ENCODE assay signal across 19 cellular contexts in genomic region chr6:163320804-163321203, GRCh38.
"Had no signal": no experiment of that assay in that cellular context is flagged by ENCODE, and none has a peak within 500 bp of the region (broad histone marks: within the 10 kb centered on the region; RNA-seq: fewer than 3 reads in every experiment).

No MANE protein-coding gene starts in this region.

- DNase-seq: effector CD8-positive, alpha-beta T cell; foreskin melanocyte; heart left ventricle; hippocampal formation; mesenchymal stem cell; midbrain; nucleus accumbens; ovary; right cardiac atrium; stimulated activated CD4-positive, alpha-beta T cell treated with anti-CD3 and anti-CD28 coated beads, Interleukin-2, amount 100 ng/mL, for 48 hours; stimulated activated naive CD4-positive, alpha-beta T cell treated with Interleukin-2 at 50 U/mL for 16 hours had no signal

- H3K4me3 Mint-ChIP-seq: natural killer cell treated with Interleukin-12 subunit alpha and Interleukin-12 subunit beta and Interleukin-15 and Interleukin-18, amount 100 ng/mL, for 72 hours; neural progenitor cell; type B pancreatic cell had no signal

- H3K36me3 ChIP-seq: heart left ventricle, neural progenitor cell, ovary, thoracic aorta, vagina had no signal

- H3K9me3 ChIP-seq: heart left ventricle, ovary, thoracic aorta, vagina had no signal

- H3K27me3 ChIP-seq: heart left ventricle, neural progenitor cell, ovary, vagina had no signal

- H3K27ac Mint-ChIP-seq: natural killer cell treated with Interleukin-12 subunit alpha and Interleukin-12 subunit beta and Interleukin-15 and Interleukin-18, amount 100 ng/mL, for 72 hours; type B pancreatic cell had no signal

- H3K9me3 Mint-ChIP-seq: natural killer cell treated with Interleukin-12 subunit alpha and Interleukin-12 subunit beta and Interleukin-15 and Interleukin-18, amount 100 ng/mL, for 72 hours; neural progenitor cell; type B pancreatic cell had no signal

- H3K27ac ChIP-seq: coronary artery, neural progenitor cell, ovary, thoracic aorta, vagina had no signal

- ATAC-seq: natural killer cell treated with Interleukin-12 subunit alpha and Interleukin-12 subunit beta and Interleukin-15 and Interleukin-18, amount 100 ng/mL, for 72 hours; right cardiac atrium had no signal

- H3K27me3 Mint-ChIP-seq: type B pancreatic cell had no signal

- H3K36me3 Mint-ChIP-seq: natural killer cell treated with Interleukin-12 subunit alpha and Interleukin-12 subunit beta and Interleukin-15 and Interleukin-18, amount 100 ng/mL, for 72 hours; neural progenitor cell; type B pancreatic cell had no signal

- H3K4me3 ChIP-seq: coronary artery, lung, neural progenitor cell, ovary, smooth muscle cell, thoracic aorta, vagina had no signal
